ENCODE assay signal across 19 cellular contexts in the genomic region with DNA sequence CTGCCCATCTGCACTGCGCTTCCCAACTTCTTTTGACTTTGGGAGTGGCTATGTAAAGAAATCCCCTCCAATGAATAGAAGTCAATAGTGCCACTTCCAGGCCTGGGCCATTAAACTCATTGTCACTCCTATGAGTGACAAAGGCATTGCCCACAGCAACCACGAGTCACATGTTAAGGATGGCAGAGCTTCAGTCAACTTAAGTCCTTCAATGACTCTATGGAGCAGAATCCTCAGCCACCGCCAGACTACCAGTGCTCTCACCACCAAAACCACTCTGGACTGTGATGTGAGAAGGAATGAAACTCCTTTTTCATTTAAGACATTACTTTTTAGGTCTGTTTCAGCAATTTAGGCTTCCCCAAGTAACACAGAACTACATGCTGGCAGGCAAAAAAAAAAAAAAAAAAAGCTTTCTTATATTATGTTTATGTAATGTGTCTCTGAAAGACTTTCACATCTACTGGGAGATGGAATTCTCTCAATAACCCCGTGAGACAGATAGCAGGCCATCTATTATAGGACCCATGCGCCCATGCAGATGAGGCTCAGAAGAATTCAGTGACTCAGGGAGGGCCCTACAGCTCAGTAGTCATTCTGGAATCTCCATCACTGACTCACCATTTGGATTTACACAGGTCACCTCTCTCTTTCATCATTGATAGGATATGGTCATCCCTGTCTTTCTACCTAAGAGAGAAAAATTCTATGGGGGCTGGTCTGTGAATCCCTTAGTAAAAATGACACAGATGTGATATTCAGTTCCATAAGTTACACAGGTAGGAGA.
DNase-seq lines count a peak whose midpoint lies in the region; ATAC-seq and TF ChIP-seq lines count a peak whose summit lies in the region.
"Had no signal": no experiment of that assay in that cellular context is flagged by ENCODE, and none has a peak within 500 bp of the region (broad histone marks: within the 10 kb centered on the region; RNA-seq: fewer than 3 reads in every experiment).

No MANE protein-coding gene starts in this region.

- H3K36me3 ChIP-seq in HAP-1 (replicated peaks): no peaks in the 10 kb centered on the region
- H3K36me3 ChIP-seq: suprapubic skin had no signal

- H3K27ac Mint-ChIP-seq in activated naive CD8-positive, alpha-beta T cell treated with anti-CD3 and anti-CD28 coated beads, Interleukin-2, amount 50 U/mL, for 24 hours: no peak overlapping the region
- H3K27ac Mint-ChIP-seq in activated naive CD8-positive, alpha-beta T cell treated with anti-CD3 and anti-CD28 coated beads for 36 hours: no peak overlapping the region
- H3K27ac Mint-ChIP-seq: B cell, endodermal cell, immature natural killer cell had no signal

- no peaks in the 10 kb centered on the region for H3K4me1 Mint-ChIP-seq in activated naive CD8-positive, alpha-beta T cell treated with anti-CD3 and anti-CD28 coated beads, Interleukin-2, amount 50 U/mL, for 24 hours
- H3K4me1 Mint-ChIP-seq in activated naive CD8-positive, alpha-beta T cell treated with anti-CD3 and anti-CD28 coated beads for 36 hours: no peaks in the 10 kb centered on the region
- H3K4me1 Mint-ChIP-seq: B cell, immature natural killer cell had no signal

- H3K27me3 ChIP-seq in HAP-1 (ENCODE audit: low read depth): no peaks in the 10 kb centered on the region; the same call in 1 of the 2 replicates
- H3K27me3 ChIP-seq: suprapubic skin had no signal

- H3K9me3 ChIP-seq in HAP-1: no peaks in the 10 kb centered on the region
- H3K9me3 ChIP-seq: suprapubic skin had no signal

- no peaks in the 10 kb centered on the region for H3K27me3 Mint-ChIP-seq in activated naive CD8-positive, alpha-beta T cell treated with anti-CD3 and anti-CD28 coated beads, Interleukin-2, amount 50 U/mL, for 24 hours
- H3K27me3 Mint-ChIP-seq in activated naive CD8-positive, alpha-beta T cell treated with anti-CD3 and anti-CD28 coated beads for 36 hours: no peaks in the 10 kb centered on the region

- H3K4me3 ChIP-seq in epithelial cell of proximal tubule (ENCODE audit: low read depth, low read length) (no peak overlapping the region), HAP-1 (no peak overlapping the region)
- H3K4me3 ChIP-seq: suprapubic skin had no signal

- TF ChIP-seq CTCF in epithelial cell of proximal tubule (conservative IDR thresholded peaks at IDR 0.05; ENCODE audit: low read depth, low read length) (no peak), GM13977 (IDR thresholded peaks at IDR 0.05; ENCODE audit: extremely low read depth, insufficient read depth, missing control alignments) (no peak)

- DNase-seq in activated naive CD8-positive, alpha-beta T cell treated with anti-CD3 and anti-CD28 coated beads, Interleukin-2, amount 50 U/mL, for 24 hours: no peak
- no peak for DNase-seq in activated naive CD8-positive, alpha-beta T cell treated with anti-CD3 and anti-CD28 coated beads for 36 hours
- DNase-seq in M059J (ENCODE audit: low read depth) (peak; percentile 65), epithelial cell of proximal tubule (ENCODE audit: low read depth) (peak; percentile 72), CD1c-positive myeloid dendritic cell (ENCODE audit: extremely low spot score) (no peak), GM13977 (ENCODE audit: low spot score) (no peak), HAP-1 (ENCODE audit: low spot score in 2 of 2) (no peak)
- no peak for DNase-seq in stimulated activated naive CD8-positive, alpha-beta T cell treated with anti-CD3 and anti-CD28 coated beads, Interleukin-15, Interleukin-2, amounts not matched to agents 100 U/mL and 50 U/mL, for 24 hours
- DNase-seq: activated naive CD4-positive, alpha-beta T cell; central memory CD4-positive, alpha-beta T cell; endodermal cell; immature natural killer cell; midbrain; NCI-H1930; NCI-H748 treated with DMSO at 0.1 percent for 48 hours; SHP77 treated with DMSO at 0.1 percent for 48 hours; T1000 had no signal

- H3K9me3 Mint-ChIP-seq in activated naive CD8-positive, alpha-beta T cell treated with anti-CD3 and anti-CD28 coated beads, Interleukin-2, amount 50 U/mL, for 24 hours: no peaks in the 10 kb centered on the region
- no peaks in the 10 kb centered on the region for H3K9me3 Mint-ChIP-seq in activated naive CD8-positive, alpha-beta T cell treated with anti-CD3 and anti-CD28 coated beads for 36 hours
- H3K9me3 Mint-ChIP-seq: endodermal cell, immature natural killer cell had no signal

- ATAC-seq in activated naive CD8-positive, alpha-beta T cell treated with anti-CD3 and anti-CD28 coated beads, Interleukin-2, amount 50 U/mL, for 24 hours: peak; percentile 52
- ATAC-seq in stimulated activated naive CD8-positive, alpha-beta T cell treated with anti-CD3 and anti-CD28 coated beads, Interleukin-15, Interleukin-2, amounts not matched to agents 100 U/mL and 50 U/mL, for 24 hours: peak; percentile 28

- in situ Hi-C loops in GM13977 (cut with MboI; ENCODE audit: low pct_unique_long_range_greater_than_20kb, low sequenced_read_pairs, unreplicated experiment) (no loop called here), HAP-1 (cut with MboI; ENCODE audit: low sequenced_read_pairs) (no loop called here)

- H3K36me3 Mint-ChIP-seq in activated naive CD8-positive, alpha-beta T cell treated with anti-CD3 and anti-CD28 coated beads, Interleukin-2, amount 50 U/mL, for 24 hours (ENCODE audit: low read depth): no peaks in the 10 kb centered on the region
- no peaks in the 10 kb centered on the region for H3K36me3 Mint-ChIP-seq in activated naive CD8-positive, alpha-beta T cell treated with anti-CD3 and anti-CD28 coated beads for 36 hours
- H3K36me3 Mint-ChIP-seq: immature natural killer cell had no signal

- H3K4me1 ChIP-seq in HAP-1: no peaks in the 10 kb centered on the region
- H3K4me1 ChIP-seq: suprapubic skin had no signal

- no peak overlapping the region for H3K4me3 Mint-ChIP-seq in activated naive CD8-positive, alpha-beta T cell treated with anti-CD3 and anti-CD28 coated beads, Interleukin-2, amount 50 U/mL, for 24 hours
- no peak overlapping the region for H3K4me3 Mint-ChIP-seq in activated naive CD8-positive, alpha-beta T cell treated with anti-CD3 and anti-CD28 coated beads for 36 hours
- H3K4me3 Mint-ChIP-seq: B cell, endodermal cell, immature natural killer cell had no signal

Comparison
In these comparisons a context has a peak if more than half of its experiments do, and no peak if none do; other contexts are left out.
1. DNase-seq: peak in M059J (single experiment) and epithelial cell of proximal tubule (single experiment); none in activated naive CD8-positive, alpha-beta T cell treated with anti-CD3 and anti-CD28 coated beads, Interleukin-2, amount 50 U/mL, for 24 hours (single experiment), activated naive CD8-positive, alpha-beta T cell treated with anti-CD3 and anti-CD28 coated beads for 36 hours (single experiment), stimulated activated naive CD8-positive, alpha-beta T cell treated with anti-CD3 and anti-CD28 coated beads, Interleukin-15, Interleukin-2, amounts not matched to agents 100 U/mL and 50 U/mL, for 24 hours (single experiment), CD1c-positive myeloid dendritic cell (single experiment), GM13977 (single experiment) and HAP-1 (0 of 2).